1 cellular context compared by ENCODE assay signal in genomic region chr7:1321411-1322239, GRCh38.
TF ChIP-seq lines count a peak whose summit lies in the region.

No MANE protein-coding gene starts in this region.

TF ChIP-seq in IMR-90, 13 proteins besides CTCF, POLR2A, EP300 and RAD21 (continued from another document):
- TF ChIP-seq USF2 (IDR thresholded peaks at IDR 0.05; ENCODE audit: low read depth, low read length) (no peak), MAZ (IDR thresholded peaks at IDR 0.05; ENCODE audit: borderline replicate concordance, low read depth, low read length) (no peak), MAFK (IDR thresholded peaks at IDR 0.05; ENCODE audit: low read depth, low read length) (no peak), ELK1 (IDR thresholded peaks at IDR 0.05; ENCODE audit: borderline replicate concordance, low read depth, low read length) (no peak), RFX5 (IDR thresholded peaks at IDR 0.05; ENCODE audit: low read depth, low read length) (no peak)
